ENCODE assay signal across 1 cellular context in the genomic region with DNA sequence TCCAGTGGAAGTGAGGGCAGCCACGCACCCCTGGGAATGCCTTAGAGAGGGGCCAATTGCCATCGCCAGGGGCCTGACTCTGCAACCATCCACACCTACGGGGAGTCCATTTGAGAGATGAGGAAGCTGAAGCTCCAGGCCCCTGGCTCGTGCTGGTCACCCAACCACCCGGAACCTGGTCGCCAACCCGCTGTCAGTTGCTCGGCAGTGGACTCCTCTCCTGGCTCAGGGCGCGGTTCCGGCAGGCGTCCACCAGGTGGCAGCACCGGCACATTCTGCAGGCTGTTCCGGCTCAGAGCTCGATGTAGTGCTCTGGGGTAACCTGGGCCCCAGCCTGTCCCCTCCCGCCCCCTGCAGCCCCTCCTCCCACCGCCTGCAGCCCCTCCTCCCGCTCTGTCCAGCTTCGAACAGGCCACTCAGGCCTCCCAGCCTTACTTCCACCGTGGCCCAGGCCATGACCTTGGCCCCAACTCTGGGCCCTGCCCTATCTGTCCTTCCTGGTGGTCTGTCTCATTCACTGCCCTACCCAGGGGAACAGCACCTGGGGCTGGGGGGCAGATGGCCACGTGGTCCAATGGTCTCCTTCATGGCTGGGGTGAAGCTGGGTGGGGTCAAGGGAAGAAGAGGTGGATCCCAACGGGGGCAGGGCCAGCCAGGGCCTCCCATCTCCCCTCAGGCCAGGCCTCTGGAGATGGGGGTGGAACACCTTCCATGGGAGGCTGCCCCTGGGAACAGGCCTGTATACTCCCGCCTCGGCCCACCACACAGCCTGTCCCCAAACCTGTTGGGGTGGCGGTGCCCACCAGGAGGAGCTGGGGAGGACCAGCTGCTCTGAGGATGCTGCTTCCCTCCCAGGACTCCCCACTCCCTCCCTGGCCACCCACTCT.
TF ChIP-seq lines count a peak whose summit lies in the region.

No MANE protein-coding gene starts in this region.

TF ChIP-seq in HepG2, 621 proteins besides CTCF, POLR2A, EP300 and RAD21 (continued from another document and continues in another):
- TF ChIP-seq FLYWCH1 (CRISPR knock-in tag; IDR thresholded peaks at IDR 0.05) (no peak), SP140L (CRISPR knock-in tag; IDR thresholded peaks at IDR 0.05; ENCODE audit: borderline replicate concordance) (no peak), MTA3 (CRISPR knock-in tag; IDR thresholded peaks at IDR 0.05) (no peak), ZBTB1 (CRISPR knock-in tag; IDR thresholded peaks at IDR 0.05; ENCODE audit: borderline replicate concordance) (no peak), ZSCAN21 (CRISPR knock-in tag; IDR thresholded peaks at IDR 0.05; ENCODE audit: borderline replicate concordance) (peak; percentile 82; the same call in 1 of the 2 replicates), YY1 (IDR thresholded peaks at IDR 0.05; ENCODE audit: insufficient read depth, insufficient replicate concordance, low read depth, low read length) (no peak), ELF1 (CRISPR knock-in tag; IDR thresholded peaks at IDR 0.05) (peak; percentile 62), REXO4 (CRISPR knock-in tag; IDR thresholded peaks at IDR 0.05; ENCODE audit: borderline replicate concordance) (no peak), ZNF761 (CRISPR knock-in tag; conservative IDR thresholded peaks at IDR 0.05) (peak; percentile 70; the same call in 1 of the 2 replicates), ZMAT3 (CRISPR knock-in tag; conservative IDR thresholded peaks at IDR 0.05) (no peak), CHD2 (IDR thresholded peaks at IDR 0.05; ENCODE audit: low read depth, low read length) (peak; percentile 26; the same call in 1 of the 2 replicates), PHF20 (CRISPR knock-in tag; IDR thresholded peaks at IDR 0.05) (0 out of 2 replicates have a peak, but pooled peaks have one; percentile 37), GTF3A (CRISPR knock-in tag; conservative IDR thresholded peaks at IDR 0.05) (no peak), TCF7L2 (IDR thresholded peaks at IDR 0.05; ENCODE audit: low read depth, low read length) (no peak), ZNF839 (CRISPR knock-in tag; IDR thresholded peaks at IDR 0.05; ENCODE audit: borderline replicate concordance) (peak; percentile 69; the same call in 1 of the 2 replicates), ZNF563 (CRISPR knock-in tag; IDR thresholded peaks at IDR 0.05) (no peak; the same call in 1 of the 2 replicates), SMAD1 (CRISPR knock-in tag; IDR thresholded peaks at IDR 0.05; ENCODE audit: borderline replicate concordance, low read depth) (0 out of 2 replicates have a peak, but pooled peaks have one; percentile 27), ZNF720 (CRISPR knock-in tag; IDR thresholded peaks at IDR 0.05) (no peak), ZNF607 (CRISPR knock-in tag; IDR thresholded peaks at IDR 0.05; ENCODE audit: borderline replicate concordance) (no peak; the same call in 1 of the 2 replicates), ZNF121 (CRISPR knock-in tag; IDR thresholded peaks at IDR 0.05) (no peak), ARID2 (CRISPR knock-in tag; IDR thresholded peaks at IDR 0.05; ENCODE audit: borderline replicate concordance) (no peak), KAT8 (CRISPR knock-in tag; IDR thresholded peaks at IDR 0.05) (peak; percentile 42; the same call in 1 of the 2 replicates), PRMT3 (CRISPR knock-in tag; IDR thresholded peaks at IDR 0.05; ENCODE audit: borderline replicate concordance, low read depth) (no peak), CBX5 (CRISPR knock-in tag; IDR thresholded peaks at IDR 0.05; ENCODE audit: borderline replicate concordance) (peak; percentile 72; the same call in 1 of the 2 replicates), CCAR2 (optimal IDR thresholded peaks at IDR 0.05; ENCODE audit: low read depth, low read length) (no peak), WIZ (CRISPR knock-in tag; IDR thresholded peaks at IDR 0.05) (no peak), ZNF350 (CRISPR knock-in tag; IDR thresholded peaks at IDR 0.05; ENCODE audit: borderline replicate concordance, low read depth) (no peak), ZNF552 (CRISPR knock-in tag; IDR thresholded peaks at IDR 0.05; ENCODE audit: borderline replicate concordance) (no peak), CREB1 (IDR thresholded peaks at IDR 0.05) (no peak), CREB1 (CRISPR knock-in tag; IDR thresholded peaks at IDR 0.05) (no peak), NRL (CRISPR knock-in tag; IDR thresholded peaks at IDR 0.05; ENCODE audit: borderline replicate concordance) (0 out of 2 replicates have a peak, but pooled peaks have one; percentile 8), ZKSCAN8 (CRISPR knock-in tag; IDR thresholded peaks at IDR 0.05; ENCODE audit: borderline replicate concordance) (no peak), ZNF746 (CRISPR knock-in tag; IDR thresholded peaks at IDR 0.05) (peak; percentile 76; the same call in 1 of the 2 replicates)
- TF ChIP-seq, protein P1, sequence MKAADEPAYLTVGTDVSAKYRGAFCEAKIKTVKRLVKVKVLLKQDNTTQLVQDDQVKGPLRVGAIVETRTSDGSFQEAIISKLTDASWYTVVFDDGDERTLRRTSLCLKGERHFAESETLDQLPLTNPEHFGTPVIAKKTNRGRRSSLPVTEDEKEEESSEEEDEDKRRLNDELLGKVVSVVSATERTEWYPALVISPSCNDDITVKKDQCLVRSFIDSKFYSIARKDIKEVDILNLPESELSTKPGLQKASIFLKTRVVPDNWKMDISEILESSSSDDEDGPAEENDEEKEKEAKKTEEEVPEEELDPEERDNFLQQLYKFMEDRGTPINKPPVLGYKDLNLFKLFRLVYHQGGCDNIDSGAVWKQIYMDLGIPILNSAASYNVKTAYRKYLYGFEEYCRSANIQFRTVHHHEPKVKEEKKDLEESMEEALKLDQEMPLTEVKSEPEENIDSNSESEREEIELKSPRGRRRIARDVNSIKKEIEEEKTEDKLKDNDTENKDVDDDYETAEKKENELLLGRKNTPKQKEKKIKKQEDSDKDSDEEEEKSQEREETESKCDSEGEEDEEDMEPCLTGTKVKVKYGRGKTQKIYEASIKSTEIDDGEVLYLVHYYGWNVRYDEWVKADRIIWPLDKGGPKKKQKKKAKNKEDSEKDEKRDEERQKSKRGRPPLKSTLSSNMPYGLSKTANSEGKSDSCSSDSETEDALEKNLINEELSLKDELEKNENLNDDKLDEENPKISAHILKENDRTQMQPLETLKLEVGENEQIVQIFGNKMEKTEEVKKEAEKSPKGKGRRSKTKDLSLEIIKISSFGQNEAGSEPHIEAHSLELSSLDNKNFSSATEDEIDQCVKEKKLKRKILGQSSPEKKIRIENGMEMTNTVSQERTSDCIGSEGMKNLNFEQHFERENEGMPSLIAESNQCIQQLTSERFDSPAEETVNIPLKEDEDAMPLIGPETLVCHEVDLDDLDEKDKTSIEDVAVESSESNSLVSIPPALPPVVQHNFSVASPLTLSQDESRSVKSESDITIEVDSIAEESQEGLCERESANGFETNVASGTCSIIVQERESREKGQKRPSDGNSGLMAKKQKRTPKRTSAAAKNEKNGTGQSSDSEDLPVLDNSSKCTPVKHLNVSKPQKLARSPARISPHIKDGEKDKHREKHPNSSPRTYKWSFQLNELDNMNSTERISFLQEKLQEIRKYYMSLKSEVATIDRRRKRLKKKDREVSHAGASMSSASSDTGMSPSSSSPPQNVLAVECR (CRISPR knock-in tag; IDR thresholded peaks at IDR 0.05; ENCODE audit: borderline replicate concordance), result peak; percentile 78
- TF ChIP-seq, protein P2, sequence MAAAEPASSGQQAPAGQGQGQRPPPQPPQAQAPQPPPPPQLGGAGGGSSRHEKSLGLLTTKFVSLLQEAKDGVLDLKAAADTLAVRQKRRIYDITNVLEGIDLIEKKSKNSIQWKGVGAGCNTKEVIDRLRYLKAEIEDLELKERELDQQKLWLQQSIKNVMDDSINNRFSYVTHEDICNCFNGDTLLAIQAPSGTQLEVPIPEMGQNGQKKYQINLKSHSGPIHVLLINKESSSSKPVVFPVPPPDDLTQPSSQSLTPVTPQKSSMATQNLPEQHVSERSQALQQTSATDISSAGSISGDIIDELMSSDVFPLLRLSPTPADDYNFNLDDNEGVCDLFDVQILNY (CRISPR knock-in tag; conservative IDR thresholded peaks at IDR 0.05), result no peak
- TF ChIP-seq, protein P3, sequence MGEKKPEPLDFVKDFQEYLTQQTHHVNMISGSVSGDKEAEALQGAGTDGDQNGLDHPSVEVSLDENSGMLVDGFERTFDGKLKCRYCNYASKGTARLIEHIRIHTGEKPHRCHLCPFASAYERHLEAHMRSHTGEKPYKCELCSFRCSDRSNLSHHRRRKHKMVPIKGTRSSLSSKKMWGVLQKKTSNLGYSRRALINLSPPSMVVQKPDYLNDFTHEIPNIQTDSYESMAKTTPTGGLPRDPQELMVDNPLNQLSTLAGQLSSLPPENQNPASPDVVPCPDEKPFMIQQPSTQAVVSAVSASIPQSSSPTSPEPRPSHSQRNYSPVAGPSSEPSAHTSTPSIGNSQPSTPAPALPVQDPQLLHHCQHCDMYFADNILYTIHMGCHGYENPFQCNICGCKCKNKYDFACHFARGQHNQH (CRISPR knock-in tag; IDR thresholded peaks at IDR 0.05), result peak; percentile 42
- TF ChIP-seq, protein P4, sequence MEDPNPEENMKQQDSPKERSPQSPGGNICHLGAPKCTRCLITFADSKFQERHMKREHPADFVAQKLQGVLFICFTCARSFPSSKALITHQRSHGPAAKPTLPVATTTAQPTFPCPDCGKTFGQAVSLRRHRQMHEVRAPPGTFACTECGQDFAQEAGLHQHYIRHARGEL (CRISPR knock-in tag; IDR thresholded peaks at IDR 0.05), result no peak
- TF ChIP-seq, protein P5, sequence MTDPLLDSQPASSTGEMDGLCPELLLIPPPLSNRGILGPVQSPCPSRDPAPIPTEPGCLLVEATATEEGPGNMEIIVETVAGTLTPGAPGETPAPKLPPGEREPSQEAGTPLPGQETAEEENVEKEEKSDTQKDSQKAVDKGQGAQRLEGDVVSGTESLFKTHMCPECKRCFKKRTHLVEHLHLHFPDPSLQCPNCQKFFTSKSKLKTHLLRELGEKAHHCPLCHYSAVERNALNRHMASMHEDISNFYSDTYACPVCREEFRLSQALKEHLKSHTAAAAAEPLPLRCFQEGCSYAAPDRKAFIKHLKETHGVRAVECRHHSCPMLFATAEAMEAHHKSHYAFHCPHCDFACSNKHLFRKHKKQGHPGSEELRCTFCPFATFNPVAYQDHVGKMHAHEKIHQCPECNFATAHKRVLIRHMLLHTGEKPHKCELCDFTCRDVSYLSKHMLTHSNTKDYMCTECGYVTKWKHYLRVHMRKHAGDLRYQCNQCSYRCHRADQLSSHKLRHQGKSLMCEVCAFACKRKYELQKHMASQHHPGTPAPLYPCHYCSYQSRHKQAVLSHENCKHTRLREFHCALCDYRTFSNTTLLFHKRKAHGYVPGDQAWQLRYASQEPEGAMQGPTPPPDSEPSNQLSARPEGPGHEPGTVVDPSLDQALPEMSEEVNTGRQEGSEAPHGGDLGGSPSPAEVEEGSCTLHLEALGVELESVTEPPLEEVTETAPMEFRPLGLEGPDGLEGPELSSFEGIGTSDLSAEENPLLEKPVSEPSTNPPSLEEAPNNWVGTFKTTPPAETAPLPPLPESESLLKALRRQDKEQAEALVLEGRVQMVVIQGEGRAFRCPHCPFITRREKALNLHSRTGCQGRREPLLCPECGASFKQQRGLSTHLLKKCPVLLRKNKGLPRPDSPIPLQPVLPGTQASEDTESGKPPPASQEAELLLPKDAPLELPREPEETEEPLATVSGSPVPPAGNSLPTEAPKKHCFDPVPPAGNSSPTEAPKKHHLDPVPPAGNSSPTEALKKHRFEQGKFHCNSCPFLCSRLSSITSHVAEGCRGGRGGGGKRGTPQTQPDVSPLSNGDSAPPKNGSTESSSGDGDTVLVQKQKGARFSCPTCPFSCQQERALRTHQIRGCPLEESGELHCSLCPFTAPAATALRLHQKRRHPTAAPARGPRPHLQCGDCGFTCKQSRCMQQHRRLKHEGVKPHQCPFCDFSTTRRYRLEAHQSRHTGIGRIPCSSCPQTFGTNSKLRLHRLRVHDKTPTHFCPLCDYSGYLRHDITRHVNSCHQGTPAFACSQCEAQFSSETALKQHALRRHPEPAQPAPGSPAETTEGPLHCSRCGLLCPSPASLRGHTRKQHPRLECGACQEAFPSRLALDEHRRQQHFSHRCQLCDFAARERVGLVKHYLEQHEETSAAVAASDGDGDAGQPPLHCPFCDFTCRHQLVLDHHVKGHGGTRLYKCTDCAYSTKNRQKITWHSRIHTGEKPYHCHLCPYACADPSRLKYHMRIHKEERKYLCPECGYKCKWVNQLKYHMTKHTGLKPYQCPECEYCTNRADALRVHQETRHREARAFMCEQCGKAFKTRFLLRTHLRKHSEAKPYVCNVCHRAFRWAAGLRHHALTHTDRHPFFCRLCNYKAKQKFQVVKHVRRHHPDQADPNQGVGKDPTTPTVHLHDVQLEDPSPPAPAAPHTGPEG (CRISPR knock-in tag; IDR thresholded peaks at IDR 0.05), result no peak
- TF ChIP-seq, protein P6, sequence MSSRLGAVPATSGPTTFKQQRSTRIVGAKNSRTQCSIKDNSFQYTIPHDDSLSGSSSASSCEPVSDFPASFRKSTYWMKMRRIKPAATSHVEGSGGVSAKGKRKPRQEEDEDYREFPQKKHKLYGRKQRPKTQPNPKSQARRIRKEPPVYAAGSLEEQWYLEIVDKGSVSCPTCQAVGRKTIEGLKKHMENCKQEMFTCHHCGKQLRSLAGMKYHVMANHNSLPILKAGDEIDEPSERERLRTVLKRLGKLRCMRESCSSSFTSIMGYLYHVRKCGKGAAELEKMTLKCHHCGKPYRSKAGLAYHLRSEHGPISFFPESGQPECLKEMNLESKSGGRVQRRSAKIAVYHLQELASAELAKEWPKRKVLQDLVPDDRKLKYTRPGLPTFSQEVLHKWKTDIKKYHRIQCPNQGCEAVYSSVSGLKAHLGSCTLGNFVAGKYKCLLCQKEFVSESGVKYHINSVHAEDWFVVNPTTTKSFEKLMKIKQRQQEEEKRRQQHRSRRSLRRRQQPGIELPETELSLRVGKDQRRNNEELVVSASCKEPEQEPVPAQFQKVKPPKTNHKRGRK (CRISPR knock-in tag; IDR thresholded peaks at IDR 0.05), result no peak
- TF ChIP-seq, protein P7, sequence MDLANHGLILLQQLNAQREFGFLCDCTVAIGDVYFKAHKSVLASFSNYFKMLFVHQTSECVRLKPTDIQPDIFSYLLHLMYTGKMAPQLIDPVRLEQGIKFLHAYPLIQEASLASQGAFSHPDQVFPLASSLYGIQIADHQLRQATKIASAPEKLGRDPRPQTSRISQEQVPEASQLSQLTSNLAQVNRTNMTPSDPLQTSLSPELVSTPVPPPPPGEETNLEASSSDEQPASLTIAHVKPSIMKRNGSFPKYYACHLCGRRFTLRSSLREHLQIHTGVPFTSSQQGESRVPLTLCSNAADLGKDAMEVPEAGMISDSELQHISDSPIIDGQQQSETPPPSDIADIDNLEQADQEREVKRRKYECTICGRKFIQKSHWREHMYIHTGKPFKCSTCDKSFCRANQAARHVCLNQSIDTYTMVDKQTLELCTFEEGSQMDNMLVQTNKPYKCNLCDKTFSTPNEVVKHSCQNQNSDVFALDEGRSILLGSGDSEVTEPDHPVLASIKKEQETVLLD (CRISPR knock-in tag; IDR thresholded peaks at IDR 0.05; ENCODE audit: low read depth), result 0 out of 2 replicates have a peak, but pooled peaks have one; percentile 41
